8 cellular contexts compared by ENCODE assay signal in genomic region chr17:48541036-48541573, GRCh38. TPM values are rescaled to one million over a fixed set of nuclear protein-coding genes. Genes with fewer than 3 reads are reported as not detected.
A peak's percentile ranks its signal among the peaks of the same experiment; 100 is the strongest.
DNase-seq lines count a peak whose midpoint lies in the region; ATAC-seq and TF ChIP-seq lines count a peak whose summit lies in the region.
"Had no signal": no experiment of that assay in that cellular context is flagged by ENCODE, and none has a peak within 500 bp of the region (broad histone marks: within the 10 kb centered on the region; RNA-seq: fewer than 3 reads in every experiment).

No MANE protein-coding gene starts in this region.

- H3K4me1 ChIP-seq in right atrium auricular region (peaks cover 0 to 30% of the 10 kb centered on the region in 2 donors), thoracic aorta (ENCODE audit: control insufficient read depth in 1 of 2, low read depth in 2 of 2) (peaks cover 14 to 22% of the 10 kb centered on the region in 2 donors)
- H3K4me1 ChIP-seq: BLaER1 had no signal

- no peak for ATAC-seq in thoracic aorta (ENCODE audit: insufficient number of reproducible peaks, low FRiP score, low read depth)

- peak overlapping the region; percentile 48 to 57 for H3K4me3 ChIP-seq in right atrium auricular region
- peak overlapping the region; percentile 88 for H3K4me3 ChIP-seq in thoracic aorta
- H3K4me3 ChIP-seq: BLaER1 had no signal

- peaks cover 13% of the 10 kb centered on the region for H3K27me3 Mint-ChIP-seq in T-helper 2 cell treated with Interferon-gamma antibody and Interleukin-4, amounts not matched to agents 5 μg/mL and 100 μg/mL, for 36 hours (ENCODE audit: low read depth)

- H3K9me3 Mint-ChIP-seq in T-helper 2 cell treated with Interferon-gamma antibody and Interleukin-4, amounts not matched to agents 5 μg/mL and 100 μg/mL, for 36 hours: no peaks in the 10 kb centered on the region

- peak overlapping the region; percentile 97 for H3K27ac Mint-ChIP-seq in T-helper 2 cell treated with Interferon-gamma antibody and Interleukin-4, amounts not matched to agents 5 μg/mL and 100 μg/mL, for 36 hours

- H3K27me3 ChIP-seq in right atrium auricular region (peaks cover 3 to 10% of the 10 kb centered on the region in 2 donors), thoracic aorta (replicated peaks; ENCODE audit: insufficient read depth) (no peaks in the 10 kb centered on the region)

- no peak for DNase-seq in T-helper 2 cell treated with Interferon-gamma antibody and Interleukin-4, amounts not matched to agents 5 μg/mL and 100 μg/mL, for 36 hours (ENCODE audit: low spot score)
- DNase-seq in T-helper 2 cell: no peak
- DNase-seq in right atrium auricular region (ENCODE audit: low spot score): no peak
- no peak for DNase-seq in thoracic aorta (ENCODE audit: low spot score)
- no peak for DNase-seq in GM13977 (ENCODE audit: low spot score)
- DNase-seq in NCI-H226: no peak
- DNase-seq: Kasumi-1 had no signal

- in situ Hi-C loops in GM13977 (cut with MboI; ENCODE audit: low pct_unique_long_range_greater_than_20kb, low sequenced_read_pairs, unreplicated experiment): no loop called here

- H3K4me3 Mint-ChIP-seq in T-helper 2 cell treated with Interferon-gamma antibody and Interleukin-4, amounts not matched to agents 5 μg/mL and 100 μg/mL, for 36 hours: peak overlapping the region; percentile 99

- H3K4me1 Mint-ChIP-seq in T-helper 2 cell treated with Interferon-gamma antibody and Interleukin-4, amounts not matched to agents 5 μg/mL and 100 μg/mL, for 36 hours (ENCODE audit: low read depth): peaks cover 32% of the 10 kb centered on the region

- H3K9me3 ChIP-seq in right atrium auricular region (no peaks in the 10 kb centered on the region), thoracic aorta (no peaks in the 10 kb centered on the region)

- H3K36me3 ChIP-seq in right atrium auricular region (no peaks in the 10 kb centered on the region), thoracic aorta (no peaks in the 10 kb centered on the region)
- H3K36me3 ChIP-seq: BLaER1 had no signal

- H3K27ac ChIP-seq in right atrium auricular region (peak overlapping the region; percentile 83 to 90), thoracic aorta (peak overlapping the region; percentile 93 to 95)
- H3K27ac ChIP-seq: BLaER1 had no signal

- TF ChIP-seq CTCF in right atrium auricular region (IDR thresholded peaks at IDR 0.05) (no peak), thoracic aorta (IDR thresholded peaks at IDR 0.05) (no peak), GM13977 (IDR thresholded peaks at IDR 0.05; ENCODE audit: extremely low read depth, insufficient read depth, missing control alignments) (no peak)

- peaks cover 21% of the 10 kb centered on the region for H3K36me3 Mint-ChIP-seq in T-helper 2 cell treated with Interferon-gamma antibody and Interleukin-4, amounts not matched to agents 5 μg/mL and 100 μg/mL, for 36 hours (ENCODE audit: low read depth)

RNA-seq across cellular contexts. Expression of gene HOXB2, which starts 3.8 kb away (rescaled TPM):
- total RNA-seq in right atrium auricular region (1 to 10 TPM; 4.8 to 5.5 TPM), thoracic aorta (10 to 100 TPM; 53.3 to 73.0 TPM)

RNA-seq across cellular contexts. Expression of gene HOXB1, which starts 10.3 kb away (rescaled TPM):
- total RNA-seq in right atrium auricular region: not detected
- total RNA-seq in thoracic aorta: not detected

RNA-seq across cellular contexts. Expression of gene HOXB4, which starts 37.0 kb away (rescaled TPM):
- total RNA-seq in right atrium auricular region (1 to 10 TPM in 1 of 2 donors, under 1 TPM in 1; 0.52 to 1.0 TPM), thoracic aorta (10 to 100 TPM in 1 of 2 donors, 1 to 10 TPM in 1; 6.2 to 11.5 TPM)

RNA-seq across cellular contexts. Expression of gene HOXB3, which starts 48.9 kb away (rescaled TPM):
- 1 to 10 TPM in 1 of 2 donors, under 1 TPM in 1; 0.82 to 1.2 TPM for total RNA-seq in right atrium auricular region
- total RNA-seq in thoracic aorta: 10 to 100 TPM; 26.8 to 33.3 TPM

RNA-seq across cellular contexts. Expression of gene HOXB5, which starts 52.5 kb away (rescaled TPM):
- total RNA-seq in right atrium auricular region (not detected), thoracic aorta (1 to 10 TPM in 1 of 2 donors, under 1 TPM in 1; 0.56 to 3.8 TPM)

Comparison
In these comparisons a context has a peak if more than half of its experiments do, and no peak if none do; other contexts are left out.
1. RNA of gene HOXB2, which starts 3.8 kb away (total RNA-seq): 53.3 to 73.0 TPM in thoracic aorta; 4.8 to 5.5 TPM in right atrium auricular region; every median in the first group is over 4 times any median in the second.